1 cellular context compared by ENCODE assay signal in the genomic region with DNA sequence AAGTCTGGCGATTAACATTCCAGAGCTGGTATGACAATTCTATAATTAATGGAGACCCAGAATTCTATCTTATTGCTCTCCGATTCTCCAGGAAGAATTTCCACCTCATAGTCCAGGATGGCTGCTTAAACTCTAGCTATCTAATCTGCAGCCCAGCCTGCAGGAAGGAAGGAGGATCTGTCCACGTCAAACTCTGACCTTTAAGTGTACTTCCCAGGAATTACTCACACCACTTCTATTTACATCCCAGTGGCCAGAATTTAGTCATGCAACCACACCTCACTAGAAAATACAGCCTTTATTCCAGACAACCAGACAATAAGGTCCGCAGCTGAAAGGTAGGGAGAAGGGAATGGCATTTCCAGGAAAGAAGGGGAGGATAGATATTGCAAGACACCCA.
TF ChIP-seq lines count a peak whose summit lies in the region.

No MANE protein-coding gene starts in this region.

TF ChIP-seq in HepG2, 621 proteins besides CTCF, POLR2A, EP300 and RAD21 (continued from another document):
- TF ChIP-seq, protein P1, sequence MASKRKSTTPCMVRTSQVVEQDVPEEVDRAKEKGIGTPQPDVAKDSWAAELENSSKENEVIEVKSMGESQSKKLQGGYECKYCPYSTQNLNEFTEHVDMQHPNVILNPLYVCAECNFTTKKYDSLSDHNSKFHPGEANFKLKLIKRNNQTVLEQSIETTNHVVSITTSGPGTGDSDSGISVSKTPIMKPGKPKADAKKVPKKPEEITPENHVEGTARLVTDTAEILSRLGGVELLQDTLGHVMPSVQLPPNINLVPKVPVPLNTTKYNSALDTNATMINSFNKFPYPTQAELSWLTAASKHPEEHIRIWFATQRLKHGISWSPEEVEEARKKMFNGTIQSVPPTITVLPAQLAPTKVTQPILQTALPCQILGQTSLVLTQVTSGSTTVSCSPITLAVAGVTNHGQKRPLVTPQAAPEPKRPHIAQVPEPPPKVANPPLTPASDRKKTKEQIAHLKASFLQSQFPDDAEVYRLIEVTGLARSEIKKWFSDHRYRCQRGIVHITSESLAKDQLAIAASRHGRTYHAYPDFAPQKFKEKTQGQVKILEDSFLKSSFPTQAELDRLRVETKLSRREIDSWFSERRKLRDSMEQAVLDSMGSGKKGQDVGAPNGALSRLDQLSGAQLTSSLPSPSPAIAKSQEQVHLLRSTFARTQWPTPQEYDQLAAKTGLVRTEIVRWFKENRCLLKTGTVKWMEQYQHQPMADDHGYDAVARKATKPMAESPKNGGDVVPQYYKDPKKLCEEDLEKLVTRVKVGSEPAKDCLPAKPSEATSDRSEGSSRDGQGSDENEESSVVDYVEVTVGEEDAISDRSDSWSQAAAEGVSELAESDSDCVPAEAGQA (IDR thresholded peaks at IDR 0.05; ENCODE audit: low read depth), result no peak
- TF ChIP-seq, protein P1 (CRISPR knock-in tag; IDR thresholded peaks at IDR 0.05; ENCODE audit: borderline replicate concordance), result no peak
- no peak for TF ChIP-seq SIX4 (CRISPR knock-in tag; IDR thresholded peaks at IDR 0.05)
- no peak for TF ChIP-seq ZNF224 (CRISPR knock-in tag; IDR thresholded peaks at IDR 0.05)
- TF ChIP-seq, protein P2, sequence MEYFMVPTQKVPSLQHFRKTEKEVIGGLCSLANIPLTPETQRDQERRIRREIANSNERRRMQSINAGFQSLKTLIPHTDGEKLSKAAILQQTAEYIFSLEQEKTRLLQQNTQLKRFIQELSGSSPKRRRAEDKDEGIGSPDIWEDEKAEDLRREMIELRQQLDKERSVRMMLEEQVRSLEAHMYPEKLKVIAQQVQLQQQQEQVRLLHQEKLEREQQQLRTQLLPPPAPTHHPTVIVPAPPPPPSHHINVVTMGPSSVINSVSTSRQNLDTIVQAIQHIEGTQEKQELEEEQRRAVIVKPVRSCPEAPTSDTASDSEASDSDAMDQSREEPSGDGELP (IDR thresholded peaks at IDR 0.05; ENCODE audit: borderline replicate concordance, low read depth), result no peak
- peak; percentile 56; the same call in 1 of the 2 replicates for TF ChIP-seq ARID5B (CRISPR knock-in tag; IDR thresholded peaks at IDR 0.05)
- TF ChIP-seq XBP1 (CRISPR knock-in tag; IDR thresholded peaks at IDR 0.05), result no peak
- TF ChIP-seq SMARCC2 (IDR thresholded peaks at IDR 0.05), result no peak
- no peak for TF ChIP-seq ZBTB44 (CRISPR knock-in tag; IDR thresholded peaks at IDR 0.05)
- TF ChIP-seq ZNF225 (CRISPR knock-in tag; IDR thresholded peaks at IDR 0.05), result no peak
- no peak for TF ChIP-seq ZNF737 (CRISPR knock-in tag; IDR thresholded peaks at IDR 0.05; ENCODE audit: borderline replicate concordance)
- no peak for TF ChIP-seq TSC22D2 (CRISPR knock-in tag; IDR thresholded peaks at IDR 0.05; ENCODE audit: borderline replicate concordance)
- no peak for TF ChIP-seq CAMTA2 (CRISPR knock-in tag; IDR thresholded peaks at IDR 0.05; ENCODE audit: borderline replicate concordance)
- TF ChIP-seq IRX3 (CRISPR knock-in tag; IDR thresholded peaks at IDR 0.05; ENCODE audit: borderline replicate concordance, low read depth), result no peak
- TF ChIP-seq TCF7 (IDR thresholded peaks at IDR 0.05; ENCODE audit: low read depth), result no peak
- TF ChIP-seq ETV5 (CRISPR knock-in tag; IDR thresholded peaks at IDR 0.05; ENCODE audit: borderline replicate concordance), result peak; percentile 14; the same call in 1 of the 2 replicates
- TF ChIP-seq KLF11 (CRISPR knock-in tag; IDR thresholded peaks at IDR 0.05), result 0 out of 2 replicates have a peak, but pooled peaks have one; percentile 53
- no peak for TF ChIP-seq ZNF816 (CRISPR knock-in tag; IDR thresholded peaks at IDR 0.05; ENCODE audit: borderline replicate concordance)
- TF ChIP-seq RBAK (CRISPR knock-in tag; IDR thresholded peaks at IDR 0.05), result no peak
- no peak for TF ChIP-seq ZNF260 (CRISPR knock-in tag; IDR thresholded peaks at IDR 0.05; ENCODE audit: borderline replicate concordance, low read depth)
- no peak for TF ChIP-seq ZNF577 (CRISPR knock-in tag; IDR thresholded peaks at IDR 0.05; ENCODE audit: borderline replicate concordance, low read depth)
- TF ChIP-seq ZNF558 (CRISPR knock-in tag; IDR thresholded peaks at IDR 0.05; ENCODE audit: borderline replicate concordance), result no peak
- no peak for TF ChIP-seq NFE2 (CRISPR knock-in tag; IDR thresholded peaks at IDR 0.05)
- TF ChIP-seq ZNF788 (CRISPR knock-in tag; IDR thresholded peaks at IDR 0.05; ENCODE audit: borderline replicate concordance), result no peak
- TF ChIP-seq RBFOX2 (IDR thresholded peaks at IDR 0.05; ENCODE audit: low read depth, low read length), result no peak
- TF ChIP-seq ZNF30 (CRISPR knock-in tag; IDR thresholded peaks at IDR 0.05), result no peak
- TF ChIP-seq ZNF883 (CRISPR knock-in tag; IDR thresholded peaks at IDR 0.05; ENCODE audit: not compliant biosample characterization), result no peak
- TF ChIP-seq REPIN1 (CRISPR knock-in tag; IDR thresholded peaks at IDR 0.05; ENCODE audit: borderline replicate concordance, low read depth), result no peak
- TF ChIP-seq NFRKB (IDR thresholded peaks at IDR 0.05), result no peak
- TF ChIP-seq ZNF513 (CRISPR knock-in tag; conservative IDR thresholded peaks at IDR 0.05), result no peak
- no peak for TF ChIP-seq MXD4 (CRISPR knock-in tag; IDR thresholded peaks at IDR 0.05)
- TF ChIP-seq, protein P3, sequence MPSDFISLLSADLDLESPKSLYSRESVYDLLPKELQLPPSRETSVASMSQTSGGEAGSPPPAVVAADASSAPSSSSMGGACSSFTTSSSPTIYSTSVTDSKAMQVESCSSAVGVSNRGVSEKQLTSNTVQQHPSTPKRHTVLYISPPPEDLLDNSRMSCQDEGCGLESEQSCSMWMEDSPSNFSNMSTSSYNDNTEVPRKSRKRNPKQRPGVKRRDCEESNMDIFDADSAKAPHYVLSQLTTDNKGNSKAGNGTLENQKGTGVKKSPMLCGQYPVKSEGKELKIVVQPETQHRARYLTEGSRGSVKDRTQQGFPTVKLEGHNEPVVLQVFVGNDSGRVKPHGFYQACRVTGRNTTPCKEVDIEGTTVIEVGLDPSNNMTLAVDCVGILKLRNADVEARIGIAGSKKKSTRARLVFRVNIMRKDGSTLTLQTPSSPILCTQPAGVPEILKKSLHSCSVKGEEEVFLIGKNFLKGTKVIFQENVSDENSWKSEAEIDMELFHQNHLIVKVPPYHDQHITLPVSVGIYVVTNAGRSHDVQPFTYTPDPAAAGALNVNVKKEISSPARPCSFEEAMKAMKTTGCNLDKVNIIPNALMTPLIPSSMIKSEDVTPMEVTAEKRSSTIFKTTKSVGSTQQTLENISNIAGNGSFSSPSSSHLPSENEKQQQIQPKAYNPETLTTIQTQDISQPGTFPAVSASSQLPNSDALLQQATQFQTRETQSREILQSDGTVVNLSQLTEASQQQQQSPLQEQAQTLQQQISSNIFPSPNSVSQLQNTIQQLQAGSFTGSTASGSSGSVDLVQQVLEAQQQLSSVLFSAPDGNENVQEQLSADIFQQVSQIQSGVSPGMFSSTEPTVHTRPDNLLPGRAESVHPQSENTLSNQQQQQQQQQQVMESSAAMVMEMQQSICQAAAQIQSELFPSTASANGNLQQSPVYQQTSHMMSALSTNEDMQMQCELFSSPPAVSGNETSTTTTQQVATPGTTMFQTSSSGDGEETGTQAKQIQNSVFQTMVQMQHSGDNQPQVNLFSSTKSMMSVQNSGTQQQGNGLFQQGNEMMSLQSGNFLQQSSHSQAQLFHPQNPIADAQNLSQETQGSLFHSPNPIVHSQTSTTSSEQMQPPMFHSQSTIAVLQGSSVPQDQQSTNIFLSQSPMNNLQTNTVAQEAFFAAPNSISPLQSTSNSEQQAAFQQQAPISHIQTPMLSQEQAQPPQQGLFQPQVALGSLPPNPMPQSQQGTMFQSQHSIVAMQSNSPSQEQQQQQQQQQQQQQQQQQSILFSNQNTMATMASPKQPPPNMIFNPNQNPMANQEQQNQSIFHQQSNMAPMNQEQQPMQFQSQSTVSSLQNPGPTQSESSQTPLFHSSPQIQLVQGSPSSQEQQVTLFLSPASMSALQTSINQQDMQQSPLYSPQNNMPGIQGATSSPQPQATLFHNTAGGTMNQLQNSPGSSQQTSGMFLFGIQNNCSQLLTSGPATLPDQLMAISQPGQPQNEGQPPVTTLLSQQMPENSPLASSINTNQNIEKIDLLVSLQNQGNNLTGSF (CRISPR knock-in tag; IDR thresholded peaks at IDR 0.05), result no peak
- TF ChIP-seq ZNF331 (CRISPR knock-in tag; IDR thresholded peaks at IDR 0.05), result no peak
- no peak for TF ChIP-seq ARNT2 (CRISPR knock-in tag; IDR thresholded peaks at IDR 0.05; ENCODE audit: low read depth)
- TF ChIP-seq TGIF2 (CRISPR knock-in tag; IDR thresholded peaks at IDR 0.05), result no peak
- no peak for TF ChIP-seq YY1 (IDR thresholded peaks at IDR 0.05; ENCODE audit: insufficient read depth, insufficient replicate concordance, low read depth, low read length)
- no peak for TF ChIP-seq ZNF780A (CRISPR knock-in tag; IDR thresholded peaks at IDR 0.05)
- TF ChIP-seq ATF7 (IDR thresholded peaks at IDR 0.05), result no peak
- TF ChIP-seq ATF7 (CRISPR knock-in tag; IDR thresholded peaks at IDR 0.05), result no peak
- no peak for TF ChIP-seq SYNCRIP (IDR thresholded peaks at IDR 0.05; ENCODE audit: insufficient read depth, low read depth, low read length)
